8 cellular contexts compared by ENCODE assay signal in the genomic region with DNA sequence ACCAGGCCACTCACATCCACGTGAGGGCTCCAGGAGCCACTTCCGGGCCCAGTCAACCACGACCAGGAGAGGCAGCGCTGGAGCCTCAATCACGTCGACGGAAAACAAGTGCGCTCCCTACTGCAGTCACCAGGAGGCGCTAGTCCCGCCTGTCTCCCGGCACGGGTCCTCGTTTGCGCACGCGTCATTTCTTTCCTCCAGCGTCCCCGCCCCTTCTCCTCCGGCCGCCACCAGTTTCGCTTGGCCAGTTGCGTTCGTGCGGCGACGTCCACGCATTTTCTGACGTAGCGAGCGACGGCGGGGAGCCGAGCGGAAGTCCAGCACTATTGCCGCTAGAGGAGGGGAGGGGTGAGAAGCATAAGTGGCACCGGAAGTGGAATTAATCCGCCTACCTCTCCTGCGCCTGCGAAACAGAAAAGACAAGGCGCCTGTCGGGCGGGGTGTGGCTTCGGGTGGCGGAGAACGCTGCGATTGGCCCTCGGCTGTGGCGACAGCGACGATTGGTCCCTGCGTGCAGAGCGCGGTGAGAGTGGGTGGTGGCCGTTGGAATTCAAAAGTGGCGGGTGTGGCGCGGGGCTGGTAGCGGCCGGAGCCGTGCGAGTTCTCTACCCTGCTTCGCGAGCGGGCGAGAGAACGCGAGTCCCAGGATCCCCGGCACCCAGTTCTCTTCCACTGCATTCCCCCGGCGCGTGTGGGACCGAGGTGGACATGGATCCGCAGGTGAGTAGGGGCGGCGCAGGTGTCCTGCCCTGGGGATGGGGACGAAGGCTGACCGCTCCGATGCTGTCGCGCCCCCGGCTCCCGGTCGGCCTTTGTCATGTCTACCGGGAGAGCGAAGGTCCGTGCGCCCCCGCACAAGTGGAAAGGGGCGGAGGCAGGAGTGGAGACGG. TPM values are rescaled to one million over a fixed set of nuclear protein-coding genes. Genes with fewer than 3 reads are reported as not detected.
DNase-seq lines count a peak whose midpoint lies in the region; ATAC-seq and TF ChIP-seq lines count a peak whose summit lies in the region.

A gene with protein sequence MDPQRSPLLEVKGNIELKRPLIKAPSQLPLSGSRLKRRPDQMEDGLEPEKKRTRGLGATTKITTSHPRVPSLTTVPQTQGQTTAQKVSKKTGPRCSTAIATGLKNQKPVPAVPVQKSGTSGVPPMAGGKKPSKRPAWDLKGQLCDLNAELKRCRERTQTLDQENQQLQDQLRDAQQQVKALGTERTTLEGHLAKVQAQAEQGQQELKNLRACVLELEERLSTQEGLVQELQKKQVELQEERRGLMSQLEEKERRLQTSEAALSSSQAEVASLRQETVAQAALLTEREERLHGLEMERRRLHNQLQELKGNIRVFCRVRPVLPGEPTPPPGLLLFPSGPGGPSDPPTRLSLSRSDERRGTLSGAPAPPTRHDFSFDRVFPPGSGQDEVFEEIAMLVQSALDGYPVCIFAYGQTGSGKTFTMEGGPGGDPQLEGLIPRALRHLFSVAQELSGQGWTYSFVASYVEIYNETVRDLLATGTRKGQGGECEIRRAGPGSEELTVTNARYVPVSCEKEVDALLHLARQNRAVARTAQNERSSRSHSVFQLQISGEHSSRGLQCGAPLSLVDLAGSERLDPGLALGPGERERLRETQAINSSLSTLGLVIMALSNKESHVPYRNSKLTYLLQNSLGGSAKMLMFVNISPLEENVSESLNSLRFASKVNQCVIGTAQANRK (plus strand): TSS at position 546 of the 890 bp plus-strand sequence. CDS start 163 bp downstream, at position 709.

- ATAC-seq in GM21529 (IDR thresholded peaks at IDR 0.05; ENCODE audit: unreplicated experiment), result peak; percentile 84
- ATAC-seq in PC-3, result peak; percentile 96

- POLR2A ChIA-PET in PC-3 (lab: Charles Lee; ENCODE audit: unreplicated experiment), result no interaction called here

- DNase-seq in DMS153 treated with DMSO at 0.1 percent for 48 hours (lab: John Stamatoyannopoulos, UW; ENCODE audit: unreplicated experiment) (peak; percentile 100), PC-3 (peak; percentile 99), epithelial cell of proximal tubule (ENCODE audit: low read depth) (peak; percentile 97)
- peak; percentile 98 for DNase-seq in activated T-cell treated with anti-CD3 and anti-CD28 coated beads, Interleukin-2, amount 50 U/mL, for 1 hour
- DNase-seq in stimulated activated CD8-positive, alpha-beta memory T cell treated with anti-CD3 and anti-CD28 coated beads, Interleukin-7, amount 100 ng/mL, for 1 hour (ENCODE audit: low read depth in 2 of 2), result peak; percentile 97 to 99

- TF ChIP-seq CTCF in PC-3 (conservative IDR thresholded peaks at IDR 0.05; ENCODE audit: low read depth, low read length) (peak; percentile 89), epithelial cell of proximal tubule (conservative IDR thresholded peaks at IDR 0.05; ENCODE audit: low read depth, low read length) (peak; percentile 89)

- H3K9me3 ChIP-seq in PC-3 (ENCODE audit: low read length), result no peaks in the 10 kb centered on the region
- no peaks in the 10 kb centered on the region for H3K9me3 ChIP-seq in mucosa of rectum (ENCODE audit: control insufficient read depth in 2 of 2, low read length in 2 of 2)

- BruUV-seq in PC-3 (replicated peaks; lab: Mats Ljungman, UMichigan), result no TSS peak

- TF ChIP-seq EP300 in Ishikawa (IDR thresholded peaks at IDR 0.05; ENCODE audit: borderline replicate concordance), result peak; percentile 56

- intact Hi-C loops in PC-3 (cut with micrococcal nuclease), result loop anchor here (1.0 to 2.0 kb wide), 2 partner anchors 19 to 79 kb away; no protein-coding TSS in a partner anchor

- TF ChIP-seq RAD21 in Ishikawa (IDR thresholded peaks at IDR 0.05; ENCODE audit: low read depth), result peak; percentile 55; the same call in 1 of the 2 replicates

- H3K27me3 ChIP-seq in PC-3 (ENCODE audit: low read length) (no peaks in the 10 kb centered on the region), mucosa of rectum (ENCODE audit: control insufficient read depth in 2 of 2, insufficient read depth in 2 of 2, low read length in 2 of 2) (no peaks in the 10 kb centered on the region)

- CTCF ChIA-PET in PC-3 (lab: Charles Lee), result no interaction called here

- H3K4me2 ChIP-seq in PC-3 (ENCODE audit: low read length), result peak within 1 kb of the TSS; percentile 99

- peaks cover 49% of the 10 kb centered on the region for H3K79me2 ChIP-seq in PC-3 (ENCODE audit: low read length)

- peak within 1 kb of the TSS; percentile 78 for H2AFZ ChIP-seq in PC-3 (ENCODE audit: low read length)

- peak within 1 kb of the TSS; percentile 79 for H3K4me3 ChIP-seq in PC-3 (ENCODE audit: low read length)
- H3K4me3 ChIP-seq in epithelial cell of proximal tubule (ENCODE audit: low read depth, low read length), result peak within 1 kb of the TSS; percentile 91
- peak within 1 kb of the TSS; percentile 81 to 82 for H3K4me3 ChIP-seq in mucosa of rectum (ENCODE audit: low read length in 2 of 2)

- no peaks in the 10 kb centered on the region for H3F3A ChIP-seq in PC-3 (ENCODE audit: low read length, unreplicated experiment)

- H3K36me3 ChIP-seq in PC-3 (ENCODE audit: low read depth, low read length), result peaks cover 14% of the 10 kb centered on the region
- no peaks in the 10 kb centered on the region for H3K36me3 ChIP-seq in mucosa of rectum (ENCODE audit: control insufficient read depth in 2 of 2, insufficient read depth in 2 of 2, low read length in 2 of 2)

- peaks cover 29% of the 10 kb centered on the region for H4K20me1 ChIP-seq in PC-3 (ENCODE audit: low read length)

- H3K9ac ChIP-seq in PC-3 (ENCODE audit: low read length), result peak within 1 kb of the TSS; percentile 89
- peak within 1 kb of the TSS; percentile 65 to 77 for H3K9ac ChIP-seq in mucosa of rectum (ENCODE audit: low read depth in 1 of 2, low read length in 2 of 2)

- no peaks in the 10 kb centered on the region for H3K9me2 ChIP-seq in PC-3 (replicated peaks; ENCODE audit: low read length)

- peak within 1 kb of the TSS; percentile 61 for H3K27ac ChIP-seq in PC-3 (ENCODE audit: low read length)
- H3K27ac ChIP-seq in mucosa of rectum (ENCODE audit: low read depth in 2 of 2, low read length in 2 of 2), result peak within 1 kb of the TSS; percentile 89 to 91

- H3K4me1 ChIP-seq in PC-3 (ENCODE audit: insufficient read depth, low read length) (peaks cover 23% of the 10 kb centered on the region), mucosa of rectum (ENCODE audit: control insufficient read depth in 2 of 2, insufficient read depth in 2 of 2, low read length in 2 of 2) (peaks cover 8 to 16% of the 10 kb centered on the region in 2 donors)

TF ChIP-seq in Ishikawa, 13 proteins besides CTCF, POLR2A, EP300 and RAD21:
- TF ChIP-seq, protein P1, sequence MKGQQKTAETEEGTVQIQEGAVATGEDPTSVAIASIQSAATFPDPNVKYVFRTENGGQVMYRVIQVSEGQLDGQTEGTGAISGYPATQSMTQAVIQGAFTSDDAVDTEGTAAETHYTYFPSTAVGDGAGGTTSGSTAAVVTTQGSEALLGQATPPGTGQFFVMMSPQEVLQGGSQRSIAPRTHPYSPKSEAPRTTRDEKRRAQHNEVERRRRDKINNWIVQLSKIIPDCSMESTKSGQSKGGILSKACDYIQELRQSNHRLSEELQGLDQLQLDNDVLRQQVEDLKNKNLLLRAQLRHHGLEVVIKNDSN (IDR thresholded peaks at IDR 0.05), result peak; percentile 60
- TF ChIP-seq FOXM1 (IDR thresholded peaks at IDR 0.05; ENCODE audit: borderline replicate concordance, low read depth) (peak; percentile 89), TAF1 (IDR thresholded peaks at IDR 0.05; ENCODE audit: low read depth) (peak; percentile 57), ZBTB7A (IDR thresholded peaks at IDR 0.05; ENCODE audit: low read depth) (no peak), TEAD4 (IDR thresholded peaks at IDR 0.05) (peak; percentile 15), TCF12 (IDR thresholded peaks at IDR 0.05; ENCODE audit: low read depth) (peak; percentile 43), CREB1 (IDR thresholded peaks at IDR 0.05; ENCODE audit: low read depth) (peak; percentile 86)
- TF ChIP-seq, protein P2, sequence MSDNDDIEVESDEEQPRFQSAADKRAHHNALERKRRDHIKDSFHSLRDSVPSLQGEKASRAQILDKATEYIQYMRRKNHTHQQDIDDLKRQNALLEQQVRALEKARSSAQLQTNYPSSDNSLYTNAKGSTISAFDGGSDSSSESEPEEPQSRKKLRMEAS (IDR thresholded peaks at IDR 0.05), result peak; percentile 95
- TF ChIP-seq, protein P3, sequence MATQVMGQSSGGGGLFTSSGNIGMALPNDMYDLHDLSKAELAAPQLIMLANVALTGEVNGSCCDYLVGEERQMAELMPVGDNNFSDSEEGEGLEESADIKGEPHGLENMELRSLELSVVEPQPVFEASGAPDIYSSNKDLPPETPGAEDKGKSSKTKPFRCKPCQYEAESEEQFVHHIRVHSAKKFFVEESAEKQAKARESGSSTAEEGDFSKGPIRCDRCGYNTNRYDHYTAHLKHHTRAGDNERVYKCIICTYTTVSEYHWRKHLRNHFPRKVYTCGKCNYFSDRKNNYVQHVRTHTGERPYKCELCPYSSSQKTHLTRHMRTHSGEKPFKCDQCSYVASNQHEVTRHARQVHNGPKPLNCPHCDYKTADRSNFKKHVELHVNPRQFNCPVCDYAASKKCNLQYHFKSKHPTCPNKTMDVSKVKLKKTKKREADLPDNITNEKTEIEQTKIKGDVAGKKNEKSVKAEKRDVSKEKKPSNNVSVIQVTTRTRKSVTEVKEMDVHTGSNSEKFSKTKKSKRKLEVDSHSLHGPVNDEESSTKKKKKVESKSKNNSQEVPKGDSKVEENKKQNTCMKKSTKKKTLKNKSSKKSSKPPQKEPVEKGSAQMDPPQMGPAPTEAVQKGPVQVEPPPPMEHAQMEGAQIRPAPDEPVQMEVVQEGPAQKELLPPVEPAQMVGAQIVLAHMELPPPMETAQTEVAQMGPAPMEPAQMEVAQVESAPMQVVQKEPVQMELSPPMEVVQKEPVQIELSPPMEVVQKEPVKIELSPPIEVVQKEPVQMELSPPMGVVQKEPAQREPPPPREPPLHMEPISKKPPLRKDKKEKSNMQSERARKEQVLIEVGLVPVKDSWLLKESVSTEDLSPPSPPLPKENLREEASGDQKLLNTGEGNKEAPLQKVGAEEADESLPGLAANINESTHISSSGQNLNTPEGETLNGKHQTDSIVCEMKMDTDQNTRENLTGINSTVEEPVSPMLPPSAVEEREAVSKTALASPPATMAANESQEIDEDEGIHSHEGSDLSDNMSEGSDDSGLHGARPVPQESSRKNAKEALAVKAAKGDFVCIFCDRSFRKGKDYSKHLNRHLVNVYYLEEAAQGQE (IDR thresholded peaks at IDR 0.05; ENCODE audit: low read depth), result no peak
TF ChIP-seq in Ishikawa: peak in this region for 7.

RNA-seq across cellular contexts. Expression of the gene that starts here (rescaled TPM):
- total RNA-seq in PC-3 (2014; rRNA removed) (60.6 and 66.7 TPM in 2 replicates), epithelial cell of proximal tubule (117 and 126 TPM in 2 replicates)

Comparison
In these comparisons a context has a peak if more than half of its experiments do, and no peak if none do; other contexts are left out.
1. Peak in every context shown above with its lines: DNase-seq, ATAC-seq, H3K4me3 ChIP-seq and H3K27ac ChIP-seq.